Comparison of ENCODE assay signal across 1 cellular context in the genomic region with DNA sequence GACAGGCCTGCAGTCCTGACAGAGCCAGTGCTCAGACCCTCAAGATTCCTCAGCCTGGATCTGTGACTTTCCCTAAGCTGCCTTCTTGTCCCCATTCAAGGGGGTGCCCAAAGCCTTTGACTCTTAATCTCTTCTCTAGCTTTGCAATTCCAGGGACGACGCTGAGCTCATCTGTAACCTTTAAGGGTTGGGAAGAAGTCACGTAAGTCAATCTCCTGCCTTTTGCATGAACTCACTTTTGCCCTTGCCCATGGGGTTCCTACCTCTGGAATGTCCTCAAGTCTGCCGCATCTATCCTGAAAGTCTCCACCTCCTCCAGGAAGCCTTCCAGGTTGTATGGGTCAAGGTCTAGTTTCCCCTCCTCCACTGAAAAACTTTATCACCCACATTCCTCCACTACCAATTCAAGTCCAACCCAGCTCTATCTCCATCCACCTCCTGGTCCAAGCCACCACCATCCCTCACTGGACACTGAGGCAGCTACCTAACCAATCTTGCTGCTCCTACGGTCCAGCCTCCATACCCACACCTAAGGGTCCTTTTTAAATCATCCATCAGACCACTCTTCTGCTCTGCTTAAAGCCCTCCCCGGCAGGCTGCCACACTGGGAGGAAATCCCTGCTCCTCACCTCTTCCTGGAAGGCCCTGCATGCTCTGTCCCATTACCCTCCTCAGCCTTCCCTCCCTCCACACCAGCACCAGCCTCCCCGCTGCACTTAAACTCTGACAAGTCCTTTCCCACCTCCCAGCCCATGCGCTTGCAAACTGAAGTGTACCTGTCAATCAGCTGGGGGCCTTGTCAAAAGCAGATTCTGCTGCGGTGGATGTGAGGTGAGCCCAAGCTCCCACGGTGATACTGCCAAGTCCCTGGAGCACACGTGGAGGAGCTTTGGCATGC.
TF ChIP-seq lines count a peak whose summit lies in the region.

No MANE protein-coding gene starts in this region.

TF ChIP-seq in K562, 482 proteins besides CTCF, POLR2A, EP300 and RAD21 (continued from another document):
- TF ChIP-seq TEAD4 (IDR thresholded peaks at IDR 0.05; ENCODE audit: low read length) = no peak
- TF ChIP-seq TEAD4 (CRISPR knock-in tag; IDR thresholded peaks at IDR 0.05; ENCODE audit: borderline replicate concordance) = no peak
- TF ChIP-seq RBM25 (IDR thresholded peaks at IDR 0.05; ENCODE audit: low read depth, low read length, severe bottlenecking) = peak; percentile 38
